15 cellular contexts compared by ENCODE assay signal in genomic region chr12:96414637-96415036, GRCh38.
"Had no signal": no experiment of that assay in that cellular context is flagged by ENCODE, and none has a peak within 500 bp of the region (broad histone marks: within the 10 kb centered on the region; RNA-seq: fewer than 3 reads in every experiment).

No MANE protein-coding gene starts in this region.

- H3K4me2 ChIP-seq: neural progenitor cell had no signal

- DNase-seq: activated CD4-positive, alpha-beta T cell treated with anti-CD3 and anti-CD28 coated beads, Interleukin-2, amount 10 ng/mL, durations not matched to agents 7 days and 5 days; activated CD8-positive, alpha-beta T cell treated with anti-CD3 and anti-CD28 coated beads, Interleukin-2, amount 10 ng/mL, durations not matched to agents 7 days and 5 days; activated naive CD4-positive, alpha-beta T cell treated with anti-CD3 and anti-CD28 coated beads for 36 hours; activated naive CD8-positive, alpha-beta T cell treated with anti-CD3 and anti-CD28 coated beads, Interleukin-2, amount 50 U/mL, for 24 hours; activated T-cell treated with anti-CD3 and anti-CD28 coated beads, Interleukin-2, amount 50 U/mL, for 24 hours; anterior cingulate cortex; colonic mucosa; immature natural killer cell; mesendoderm; naive thymus-derived CD4-positive, alpha-beta T cell; stimulated activated CD4-positive, alpha-beta T cell treated with anti-CD3 and anti-CD28 coated beads, Interleukin-12 subunit alpha, Interleukin-12 subunit beta, amount 100 ng/mL, for 4 hours; stimulated activated CD4-positive, alpha-beta T cell treated with anti-CD3 and anti-CD28 coated beads, Interleukin-2, amount 100 ng/mL, for 24 hours; stimulated activated naive CD4-positive, alpha-beta T cell treated with Interleukin-2 at 50 U/mL for 16 hours; thyroid gland had no signal

- H3K36me3 ChIP-seq: colonic mucosa, neural progenitor cell, thyroid gland had no signal

- H3K9me3 ChIP-seq: colonic mucosa, thyroid gland had no signal

- H3K9ac ChIP-seq: neural progenitor cell had no signal

- H3K27me3 ChIP-seq: colonic mucosa, neural progenitor cell, thyroid gland had no signal

- H3K27ac ChIP-seq: colonic mucosa, neural progenitor cell, thyroid gland had no signal

- H3K4me1 ChIP-seq: colonic mucosa, thyroid gland had no signal

- H2AFZ ChIP-seq: neural progenitor cell had no signal

- H3K4me3 ChIP-seq: colonic mucosa, neural progenitor cell, thyroid gland had no signal
